In the genomic region with DNA sequence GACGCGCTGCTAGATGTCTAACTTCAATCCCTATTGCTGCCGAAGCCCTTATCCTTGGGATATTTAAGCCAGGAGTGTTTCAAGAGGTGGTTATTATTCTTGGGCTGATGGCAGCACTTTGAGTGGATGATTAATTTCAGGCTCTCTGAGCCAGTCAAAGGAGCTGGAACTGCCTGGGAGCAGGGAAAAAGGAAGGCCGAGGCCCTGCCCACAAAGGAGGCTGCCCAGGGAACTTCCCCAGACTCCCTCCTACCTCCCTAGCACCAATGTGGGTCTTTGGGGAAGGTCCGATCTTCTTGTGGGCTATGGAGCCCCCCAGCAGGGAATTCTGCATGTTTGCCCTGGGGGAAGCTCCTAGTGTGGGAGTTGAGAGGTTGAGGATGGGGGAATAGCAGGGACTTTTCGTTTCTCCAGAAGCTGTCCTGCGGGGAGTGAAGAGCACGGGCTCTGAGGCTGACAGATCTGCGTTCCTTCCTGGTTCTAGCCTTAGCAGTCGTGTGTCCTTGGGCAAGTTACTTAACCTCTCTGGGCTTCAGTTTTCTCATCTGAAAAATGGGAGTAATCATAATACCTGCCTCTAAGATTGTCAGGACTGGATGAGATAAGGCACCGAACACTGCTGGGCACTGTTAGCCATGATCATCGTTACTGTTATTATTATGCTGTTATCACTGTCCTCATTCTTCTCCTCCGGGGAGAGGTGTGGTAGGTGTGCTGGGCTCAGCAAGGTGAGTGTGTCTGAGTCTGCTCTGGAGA, we compare ENCODE assay signal across 12 cellular contexts.
"Had no signal": no experiment of that assay in that cellular context is flagged by ENCODE, and none has a peak within 500 bp of the region (broad histone marks: within the 10 kb centered on the region; RNA-seq: fewer than 3 reads in every experiment).

No MANE protein-coding gene starts in this region.

- H3K27me3 ChIP-seq: body of pancreas had no signal

- DNase-seq: activated effector memory CD4-positive, alpha-beta T cell treated with Interleukin-2 at 50 U/mL for 16 hours; activated T-cell treated with anti-CD3 and anti-CD28 coated beads, Interleukin-2, amount 50 U/mL, for 1 hour; body of pancreas; central memory CD4-positive, alpha-beta T cell; effector memory CD8-positive, alpha-beta T cell; hippocampal formation; stimulated activated CD4-positive, alpha-beta T cell treated with anti-CD3 and anti-CD28 coated beads, Interleukin-12 subunit alpha, Interleukin-12 subunit beta, amount 100 ng/mL, for 4 hours; stimulated activated CD8-positive, alpha-beta memory T cell treated with anti-CD3 and anti-CD28 coated beads, Interleukin-4, amount 100 ng/mL, for 48 hours; stimulated activated naive CD8-positive, alpha-beta T cell treated with anti-CD3 and anti-CD28 coated beads, Interleukin-15, Interleukin-2, amounts not matched to agents 100 U/mL and 50 U/mL, for 24 hours had no signal

- H3K36me3 ChIP-seq: lower lobe of right lung, neutrophil had no signal

- H3K4me3 ChIP-seq: body of pancreas, lower lobe of right lung had no signal

- H3K9me3 ChIP-seq: body of pancreas, lower lobe of right lung, neutrophil had no signal

- ATAC-seq: body of pancreas; effector memory CD8-positive, alpha-beta T cell; lower lobe of right lung; stimulated activated naive CD8-positive, alpha-beta T cell treated with anti-CD3 and anti-CD28 coated beads, Interleukin-15, Interleukin-2, amounts not matched to agents 100 U/mL and 50 U/mL, for 24 hours had no signal

- H3K27ac ChIP-seq: body of pancreas, epithelial cell of prostate, lower lobe of right lung, neutrophil had no signal

- H3K4me1 ChIP-seq: body of pancreas, lower lobe of right lung had no signal
